Comparison of ENCODE assay signal across 8 cellular contexts in genomic region chr19:46487802-46488445, GRCh38.
A peak's percentile ranks its signal among the peaks of the same experiment; 100 is the strongest.
DNase-seq lines count a peak whose midpoint lies in the region; ATAC-seq lines count a peak whose summit lies in the region.

No MANE protein-coding gene starts in this region.

- no peak for ATAC-seq in GM18498 (IDR thresholded peaks at IDR 0.05; ENCODE audit: unreplicated experiment)

- DNase-seq in COLO829 (ENCODE audit: low spot score) (peak; percentile 53), HuH-7.5 (ENCODE audit: low spot score) (peak; percentile 91), RKO (ENCODE audit: low spot score) (peak; percentile 52), foreskin melanocyte (peak; percentile 53), nucleus accumbens (lab: John Stamatoyannopoulos, UW) (peak in 49 of 56 donors; percentile 14 to 89 (median 63)), substantia nigra (lab: John Stamatoyannopoulos, UW) (peak in 44 of 49 donors; percentile 11 to 83 (median 65))
- peak; percentile 57 for DNase-seq in activated T-helper 9 cell treated with anti-CD3 and anti-CD28 coated beads, Interleukin-2, amount 50 U/mL, for 16 hours (ENCODE audit: low read depth)

- H3K27ac ChIP-seq in substantia nigra (ENCODE audit: low read depth, low read length, poor library complexity, severe bottlenecking), result no peak overlapping the region
